Comparison of ENCODE assay signal across 16 cellular contexts in the genomic region with DNA sequence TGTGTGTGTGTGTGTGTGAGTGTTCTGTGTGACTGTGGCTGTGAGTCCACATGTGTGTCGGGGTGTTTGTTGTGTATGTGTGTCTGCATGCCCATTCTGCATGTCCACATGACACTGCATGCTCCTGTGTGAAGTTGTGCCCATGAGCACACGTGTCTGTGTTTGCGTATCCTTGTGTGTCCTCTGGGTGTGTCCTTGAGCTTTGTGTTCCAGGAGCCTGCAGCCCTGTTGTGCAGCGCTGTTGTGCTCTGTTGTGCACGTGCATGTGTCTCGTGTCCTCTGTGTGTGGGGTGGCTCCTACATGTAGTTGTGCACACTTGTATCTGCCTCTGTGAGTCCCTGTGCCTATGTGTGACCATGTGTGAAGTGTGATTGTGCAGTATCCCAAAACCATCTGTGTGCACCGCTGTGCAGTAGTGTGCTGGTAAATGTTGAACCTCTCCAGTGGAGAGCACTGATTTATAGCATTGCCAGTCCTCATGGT. TPM values are rescaled to one million over a fixed set of nuclear protein-coding genes. Genes with fewer than 3 reads are reported as not detected.
DNase-seq lines count a peak whose midpoint lies in the region; ATAC-seq and TF ChIP-seq lines count a peak whose summit lies in the region.
"Had no signal": no experiment of that assay in that cellular context is flagged by ENCODE, and none has a peak within 500 bp of the region (broad histone marks: within the 10 kb centered on the region; RNA-seq: fewer than 3 reads in every experiment).

No MANE protein-coding gene starts in this region.

- no peak for DNase-seq in activated naive CD4-positive, alpha-beta T cell (lab: John Stamatoyannopoulos, UW)
- peak; percentile 32 for DNase-seq in NCI-H774 (lab: John Stamatoyannopoulos, UW)
- no peak for DNase-seq in effector memory CD8-positive, alpha-beta T cell
- DNase-seq in NCI-H510A (lab: John Stamatoyannopoulos, UW): no peak
- no peak for DNase-seq in NCI-H2107 (lab: John Stamatoyannopoulos, UW)
- no peak for DNase-seq in MM.1S
- DNase-seq: activated CD4-positive, alpha-beta T cell treated with anti-CD3 and anti-CD28 coated beads, Interleukin-2, amount 50 U/mL, for 1 hour; cerebellar nuclear complex; IMR-90; NCI-H1417 treated with DMSO at 0.1 percent for 48 hours had no signal

- H3K27me3 Mint-ChIP-seq in activated naive CD4-positive, alpha-beta T cell treated with anti-CD3 and anti-CD28 coated beads, Interleukin-2, amount 50 U/mL, for 24 hours: no peaks in the 10 kb centered on the region
- H3K27me3 Mint-ChIP-seq in effector memory CD8-positive, alpha-beta T cell: no peaks in the 10 kb centered on the region
- H3K27me3 Mint-ChIP-seq: progenitor cell of endocrine pancreas had no signal

- H3K4me1 Mint-ChIP-seq in activated naive CD4-positive, alpha-beta T cell treated with anti-CD3 and anti-CD28 coated beads, Interleukin-2, amount 50 U/mL, for 24 hours: peaks cover 67% of the 10 kb centered on the region
- peaks cover 53 to 58% of the 10 kb centered on the region in 2 donors for H3K4me1 Mint-ChIP-seq in effector memory CD8-positive, alpha-beta T cell (ENCODE audit: low read depth in 2 of 2)

- H3K27ac Mint-ChIP-seq in activated naive CD4-positive, alpha-beta T cell treated with anti-CD3 and anti-CD28 coated beads, Interleukin-2, amount 50 U/mL, for 24 hours: peak overlapping the region; percentile 97
- H3K27ac Mint-ChIP-seq in effector memory CD8-positive, alpha-beta T cell: peak overlapping the region; percentile 93 to 97
- H3K27ac Mint-ChIP-seq: progenitor cell of endocrine pancreas had no signal

- no peaks in the 10 kb centered on the region for H3K9me2 ChIP-seq in MM.1S (replicated peaks; ENCODE audit: insufficient read depth, low read length)

- H3K9me3 ChIP-seq in thymus (ENCODE audit: control insufficient read depth) (no peaks in the 10 kb centered on the region), MM.1S (replicated peaks; ENCODE audit: insufficient read depth, low read length) (no peaks in the 10 kb centered on the region)
- H3K9me3 ChIP-seq: mucosa of descending colon, transverse colon had no signal

- H3K27me3 ChIP-seq in thymus (ENCODE audit: control insufficient read depth, insufficient read depth): no peaks in the 10 kb centered on the region
- no peaks in the 10 kb centered on the region for H3K27me3 ChIP-seq in MM.1S (replicated peaks; ENCODE audit: insufficient read depth, low read length)
- H3K27me3 ChIP-seq: transverse colon had no signal

- H3K79me2 ChIP-seq in MM.1S (ENCODE audit: low read length): no peaks in the 10 kb centered on the region

- no peak for TF ChIP-seq CTCF in MM.1S (IDR thresholded peaks at IDR 0.05; ENCODE audit: low read length)

- no peaks in the 10 kb centered on the region for H4K20me1 ChIP-seq in MM.1S (ENCODE audit: insufficient read depth, low read length)

- no peaks in the 10 kb centered on the region for H3F3A ChIP-seq in MM.1S (ENCODE audit: insufficient read depth, low read length)

- 95% methylated on average over 7 of the region's 7 CpGs for WGBS in thymus

- no peak for ATAC-seq in effector memory CD8-positive, alpha-beta T cell (replicated peaks)
- ATAC-seq: gastroesophageal sphincter had no signal

- H3K27ac ChIP-seq in thymus (ENCODE audit: low read depth) (peak overlapping the region; percentile 90), MM.1S (ENCODE audit: low read length) (no peak overlapping the region)
- H3K27ac ChIP-seq: gastroesophageal sphincter had no signal

- peak overlapping the region; percentile 94 for H3K4me3 Mint-ChIP-seq in activated naive CD4-positive, alpha-beta T cell treated with anti-CD3 and anti-CD28 coated beads, Interleukin-2, amount 50 U/mL, for 24 hours
- peak overlapping the region; percentile 85 to 86 for H3K4me3 Mint-ChIP-seq in effector memory CD8-positive, alpha-beta T cell

- no peak overlapping the region for H3K9ac ChIP-seq in MM.1S (ENCODE audit: low read length)

- H3K4me2 ChIP-seq in MM.1S (ENCODE audit: low read depth, low read length): no peak overlapping the region

- H3K36me3 ChIP-seq in thymus (ENCODE audit: control insufficient read depth, insufficient read depth) (no peaks in the 10 kb centered on the region), MM.1S (replicated peaks; ENCODE audit: insufficient read depth, low read length) (no peaks in the 10 kb centered on the region)
- H3K36me3 ChIP-seq: gastroesophageal sphincter, transverse colon had no signal

- no peak overlapping the region for H2AFZ ChIP-seq in MM.1S (ENCODE audit: low read length)

- H3K4me3 ChIP-seq in thymus (ENCODE audit: low read length) (no peak overlapping the region), MM.1S (ENCODE audit: low read length) (no peak overlapping the region)
- H3K4me3 ChIP-seq: gastroesophageal sphincter, mucosa of descending colon, transverse colon had no signal

- H3K36me3 Mint-ChIP-seq in activated naive CD4-positive, alpha-beta T cell treated with anti-CD3 and anti-CD28 coated beads, Interleukin-2, amount 50 U/mL, for 24 hours: no peaks in the 10 kb centered on the region
- peaks cover 27% of the 10 kb centered on the region for H3K36me3 Mint-ChIP-seq in effector memory CD8-positive, alpha-beta T cell (ENCODE audit: insufficient read depth)

- H3K9me3 Mint-ChIP-seq in activated naive CD4-positive, alpha-beta T cell treated with anti-CD3 and anti-CD28 coated beads, Interleukin-2, amount 50 U/mL, for 24 hours: no peaks in the 10 kb centered on the region
- H3K9me3 Mint-ChIP-seq in effector memory CD8-positive, alpha-beta T cell: no peaks in the 10 kb centered on the region

- H3K4me1 ChIP-seq in thymus (ENCODE audit: control insufficient read depth, insufficient read depth, low read length) (peaks cover 31% of the 10 kb centered on the region), MM.1S (ENCODE audit: low read length) (peaks cover 14% of the 10 kb centered on the region)
- H3K4me1 ChIP-seq: gastroesophageal sphincter had no signal

RNA-seq across cellular contexts. Expression of gene ARHGEF18, which starts 2.2 kb away (rescaled TPM):
- 35.8 TPM for polyA plus RNA-seq in thymus

RNA-seq across cellular contexts. Expression of gene INSR, which starts 52.3 kb away (rescaled TPM):
- polyA plus RNA-seq in thymus: 5.5 TPM
